1 cellular context compared by ENCODE assay signal in the genomic region with DNA sequence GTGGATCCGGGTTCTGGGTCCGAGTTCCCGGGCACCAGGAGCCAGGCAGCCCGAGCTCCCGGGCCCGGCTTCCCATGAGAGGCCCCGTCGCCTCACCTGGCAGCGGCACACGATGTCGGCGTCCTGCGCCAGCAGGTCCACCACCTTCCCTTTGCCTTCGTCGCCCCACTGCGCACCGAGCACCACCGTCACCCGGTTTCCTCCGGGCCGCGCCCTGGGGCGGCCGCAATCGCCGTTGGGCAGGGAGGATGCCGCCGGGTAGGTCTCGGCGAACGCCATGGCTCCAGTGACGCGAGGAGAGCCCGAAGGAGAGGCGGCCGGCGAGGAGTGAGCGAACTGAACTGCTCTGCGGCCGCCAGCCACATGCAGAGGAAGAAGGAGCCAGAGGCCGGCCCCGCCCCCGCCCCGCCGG.
TF ChIP-seq lines count a peak whose summit lies in the region.

ADSS2 (minus strand) TSS at position 371 of the 412 bp plus-strand sequence; CDS start at position 279, 92 bp downstream.

TF ChIP-seq in K562, 482 proteins besides CTCF, POLR2A, EP300 and RAD21 (continued from another document):
- TF ChIP-seq, protein P1, sequence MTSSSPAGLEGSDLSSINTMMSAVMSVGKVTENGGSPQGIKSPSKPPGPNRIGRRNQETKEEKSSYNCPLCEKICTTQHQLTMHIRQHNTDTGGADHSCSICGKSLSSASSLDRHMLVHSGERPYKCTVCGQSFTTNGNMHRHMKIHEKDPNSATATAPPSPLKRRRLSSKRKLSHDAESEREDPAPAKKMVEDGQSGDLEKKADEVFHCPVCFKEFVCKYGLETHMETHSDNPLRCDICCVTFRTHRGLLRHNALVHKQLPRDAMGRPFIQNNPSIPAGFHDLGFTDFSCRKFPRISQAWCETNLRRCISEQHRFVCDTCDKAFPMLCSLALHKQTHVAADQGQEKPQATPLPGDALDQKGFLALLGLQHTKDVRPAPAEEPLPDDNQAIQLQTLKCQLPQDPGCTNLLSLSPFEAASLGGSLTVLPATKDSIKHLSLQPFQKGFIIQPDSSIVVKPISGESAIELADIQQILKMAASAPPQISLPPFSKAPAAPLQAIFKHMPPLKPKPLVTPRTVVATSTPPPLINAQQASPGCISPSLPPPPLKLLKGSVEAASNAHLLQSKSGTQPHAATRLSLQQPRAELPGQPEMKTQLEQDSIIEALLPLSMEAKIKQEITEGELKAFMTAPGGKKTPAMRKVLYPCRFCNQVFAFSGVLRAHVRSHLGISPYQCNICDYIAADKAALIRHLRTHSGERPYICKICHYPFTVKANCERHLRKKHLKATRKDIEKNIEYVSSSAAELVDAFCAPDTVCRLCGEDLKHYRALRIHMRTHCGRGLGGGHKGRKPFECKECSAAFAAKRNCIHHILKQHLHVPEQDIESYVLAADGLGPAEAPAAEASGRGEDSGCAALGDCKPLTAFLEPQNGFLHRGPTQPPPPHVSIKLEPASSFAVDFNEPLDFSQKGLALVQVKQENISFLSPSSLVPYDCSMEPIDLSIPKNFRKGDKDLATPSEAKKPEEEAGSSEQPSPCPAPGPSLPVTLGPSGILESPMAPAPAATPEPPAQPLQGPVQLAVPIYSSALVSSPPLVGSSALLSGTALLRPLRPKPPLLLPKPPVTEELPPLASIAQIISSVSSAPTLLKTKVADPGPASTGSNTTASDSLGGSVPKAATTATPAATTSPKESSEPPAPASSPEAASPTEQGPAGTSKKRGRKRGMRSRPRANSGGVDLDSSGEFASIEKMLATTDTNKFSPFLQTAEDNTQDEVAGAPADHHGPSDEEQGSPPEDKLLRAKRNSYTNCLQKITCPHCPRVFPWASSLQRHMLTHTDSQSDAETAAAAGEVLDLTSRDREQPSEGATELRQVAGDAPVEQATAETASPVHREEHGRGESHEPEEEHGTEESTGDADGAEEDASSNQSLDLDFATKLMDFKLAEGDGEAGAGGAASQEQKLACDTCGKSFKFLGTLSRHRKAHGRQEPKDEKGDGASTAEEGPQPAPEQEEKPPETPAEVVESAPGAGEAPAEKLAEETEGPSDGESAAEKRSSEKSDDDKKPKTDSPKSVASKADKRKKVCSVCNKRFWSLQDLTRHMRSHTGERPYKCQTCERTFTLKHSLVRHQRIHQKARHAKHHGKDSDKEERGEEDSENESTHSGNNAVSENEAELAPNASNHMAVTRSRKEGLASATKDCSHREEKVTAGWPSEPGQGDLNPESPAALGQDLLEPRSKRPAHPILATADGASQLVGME (CRISPR knock-in tag; IDR thresholded peaks at IDR 0.05): 0 out of 2 replicates have a peak, but pooled peaks have one; percentile 60
- TF ChIP-seq RBM15 (IDR thresholded peaks at IDR 0.05; ENCODE audit: insufficient read depth, low read length): no peak
- TF ChIP-seq SIX5 (IDR thresholded peaks at IDR 0.05; ENCODE audit: borderline replicate concordance in 1 of 2, insufficient read depth in 1 of 2, low read depth in 1 of 2, low read length in 2 of 2): no peak
- TF ChIP-seq HDAC2 (IDR thresholded peaks at IDR 0.05): peak; percentile 15; the same call in 1 of the 2 replicates
- peak; percentile 72 for TF ChIP-seq NFRKB (IDR thresholded peaks at IDR 0.05; ENCODE audit: low read depth)
- peak; percentile 34; the same call in 1 of the 2 replicates for TF ChIP-seq OTX1 (CRISPR knock-in tag; IDR thresholded peaks at IDR 0.05)
- TF ChIP-seq, protein P2, sequence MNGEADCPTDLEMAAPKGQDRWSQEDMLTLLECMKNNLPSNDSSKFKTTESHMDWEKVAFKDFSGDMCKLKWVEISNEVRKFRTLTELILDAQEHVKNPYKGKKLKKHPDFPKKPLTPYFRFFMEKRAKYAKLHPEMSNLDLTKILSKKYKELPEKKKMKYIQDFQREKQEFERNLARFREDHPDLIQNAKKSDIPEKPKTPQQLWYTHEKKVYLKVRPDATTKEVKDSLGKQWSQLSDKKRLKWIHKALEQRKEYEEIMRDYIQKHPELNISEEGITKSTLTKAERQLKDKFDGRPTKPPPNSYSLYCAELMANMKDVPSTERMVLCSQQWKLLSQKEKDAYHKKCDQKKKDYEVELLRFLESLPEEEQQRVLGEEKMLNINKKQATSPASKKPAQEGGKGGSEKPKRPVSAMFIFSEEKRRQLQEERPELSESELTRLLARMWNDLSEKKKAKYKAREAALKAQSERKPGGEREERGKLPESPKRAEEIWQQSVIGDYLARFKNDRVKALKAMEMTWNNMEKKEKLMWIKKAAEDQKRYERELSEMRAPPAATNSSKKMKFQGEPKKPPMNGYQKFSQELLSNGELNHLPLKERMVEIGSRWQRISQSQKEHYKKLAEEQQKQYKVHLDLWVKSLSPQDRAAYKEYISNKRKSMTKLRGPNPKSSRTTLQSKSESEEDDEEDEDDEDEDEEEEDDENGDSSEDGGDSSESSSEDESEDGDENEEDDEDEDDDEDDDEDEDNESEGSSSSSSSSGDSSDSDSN (IDR thresholded peaks at IDR 0.05; ENCODE audit: borderline replicate concordance in 1 of 2, low read depth in 2 of 2, low read length in 2 of 2): peak in 1 of 2 experiments; percentile 51; a peak in 1 of 4 replicates
- no peak for TF ChIP-seq ELF2 (CRISPR knock-in tag; IDR thresholded peaks at IDR 0.05)
- 0 out of 2 replicates have a peak, but pooled peaks have one; percentile 54 for TF ChIP-seq ERF (CRISPR knock-in tag; IDR thresholded peaks at IDR 0.05)
- no peak for TF ChIP-seq MTF1 (CRISPR knock-in tag; IDR thresholded peaks at IDR 0.05; ENCODE audit: borderline replicate concordance)
- TF ChIP-seq, protein P3, sequence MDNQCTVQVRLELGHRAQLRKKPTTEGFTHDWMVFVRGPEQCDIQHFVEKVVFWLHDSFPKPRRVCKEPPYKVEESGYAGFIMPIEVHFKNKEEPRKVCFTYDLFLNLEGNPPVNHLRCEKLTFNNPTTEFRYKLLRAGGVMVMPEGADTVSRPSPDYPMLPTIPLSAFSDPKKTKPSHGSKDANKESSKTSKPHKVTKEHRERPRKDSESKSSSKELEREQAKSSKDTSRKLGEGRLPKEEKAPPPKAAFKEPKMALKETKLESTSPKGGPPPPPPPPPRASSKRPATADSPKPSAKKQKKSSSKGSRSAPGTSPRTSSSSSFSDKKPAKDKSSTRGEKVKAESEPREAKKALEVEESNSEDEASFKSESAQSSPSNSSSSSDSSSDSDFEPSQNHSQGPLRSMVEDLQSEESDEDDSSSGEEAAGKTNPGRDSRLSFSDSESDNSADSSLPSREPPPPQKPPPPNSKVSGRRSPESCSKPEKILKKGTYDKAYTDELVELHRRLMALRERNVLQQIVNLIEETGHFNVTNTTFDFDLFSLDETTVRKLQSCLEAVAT (IDR thresholded peaks at IDR 0.05): peak; percentile 32 to 81; a peak in 2 of 4 replicates
- peak; percentile 89 for TF ChIP-seq NKRF (IDR thresholded peaks at IDR 0.05; ENCODE audit: borderline replicate concordance)
- no peak for TF ChIP-seq HEY1 (CRISPR knock-in tag; IDR thresholded peaks at IDR 0.05; ENCODE audit: borderline replicate concordance)
